Comparison of ENCODE assay signal across 22 cellular contexts in genomic region chr16:582614-583331, GRCh38. TPM values are rescaled to one million over a fixed set of nuclear protein-coding genes. Genes with fewer than 3 reads are reported as not detected.
A peak's percentile ranks its signal among the peaks of the same experiment; 100 is the strongest.
DNase-seq lines count a peak whose midpoint lies in the region; ATAC-seq and TF ChIP-seq lines count a peak whose summit lies in the region.
"Had no signal": no experiment of that assay in that cellular context is flagged by ENCODE, and none has a peak within 500 bp of the region (broad histone marks: within the 10 kb centered on the region; RNA-seq: fewer than 3 reads in every experiment).

No MANE protein-coding gene starts in this region.

- intact Hi-C loops in heart right ventricle (cut with DNase I), result loop anchor here in 6 of 10 donors (5.0 to 10.0 kb wide), 4 partner anchors 72 to 158 kb away; partner anchors contain the start of genes RHOT2 (in 2 of the 6) and RAB11FIP3 (in 1 of the 6)
- intact Hi-C loops in cardiac septum (cut with DNase I), result no loop called here
- intact Hi-C loops in left ventricle myocardium superior (cut with micrococcal nuclease), result no loop called here

- H3K4me1 ChIP-seq in heart right ventricle, result peaks cover 7 to 45% (median 17%) of the 10 kb centered on the region in 9 donors
- peaks cover 0 to 13% (median 1%) of the 10 kb centered on the region in 4 donors for H3K4me1 ChIP-seq in Peyer's patch

- no peaks in the 10 kb centered on the region for H3K9me3 ChIP-seq in heart right ventricle
- H3K9me3 ChIP-seq in Peyer's patch, result no peaks in the 10 kb centered on the region
- H3K9me3 ChIP-seq: thyroid gland had no signal

- peak overlapping the region in 3 of 10 donors; percentile 28 to 65 (median 41) for H3K27ac ChIP-seq in heart right ventricle
- no peak overlapping the region for H3K27ac ChIP-seq in Peyer's patch
- H3K27ac ChIP-seq: thyroid gland had no signal

- peaks cover 0 to 17% (median 0%) of the 10 kb centered on the region in 9 donors for H3K36me3 ChIP-seq in heart right ventricle
- no peaks in the 10 kb centered on the region for H3K36me3 ChIP-seq in Peyer's patch
- H3K36me3 ChIP-seq: thyroid gland had no signal

- peak in 1 of 2 donors; percentile 68 for DNase-seq in heart right ventricle
- DNase-seq in cardiac septum (ENCODE audit: low spot score), result no peak
- peak; percentile 43 for DNase-seq in RKO (ENCODE audit: low spot score)
- DNase-seq in left ventricle myocardium superior, result peak; percentile 52
- DNase-seq in activated gamma-delta T cell (lab: John Stamatoyannopoulos, UW), result no peak
- no peak for DNase-seq in Peyer's patch
- no peak for DNase-seq in NCI-H345 (lab: John Stamatoyannopoulos, UW)
- DNase-seq: ACHN; activated CD8-positive, alpha-beta T cell treated with anti-CD3 and anti-CD28 coated beads for 36 hours; activated T-cell treated with anti-CD3 and anti-CD28 coated beads, Interleukin-2, amount 50 U/mL, for 48 hours; cortex of kidney; NCI-H2227 treated with DMSO at 0.1 percent for 48 hours; NK-92 treated with Interleukin-12 subunit alpha and Interleukin-12 subunit beta, amount 100 ng/mL, for 24 hours; thyroid gland had no signal

- no peak for TF ChIP-seq POLR2A in Peyer's patch (IDR thresholded peaks at IDR 0.05)

- WGBS in heart right ventricle, 2 donors, result 81 to 86% methylated on average over 21 of the region's 21 CpGs

- TF ChIP-seq CTCF in heart right ventricle (IDR thresholded peaks at IDR 0.05) (no peak), Peyer's patch (IDR thresholded peaks at IDR 0.05) (no peak)

- H3K27me3 ChIP-seq in heart right ventricle, result no peaks in the 10 kb centered on the region
- no peaks in the 10 kb centered on the region for H3K27me3 ChIP-seq in Peyer's patch
- H3K27me3 ChIP-seq: thyroid gland had no signal

- peak in 6 of 8 donors; percentile 2 to 53 (median 34) for ATAC-seq in heart right ventricle
- ATAC-seq in left ventricle myocardium superior, result peak; percentile 3
- ATAC-seq in HG03196 (IDR thresholded peaks at IDR 0.05; ENCODE audit: unreplicated experiment), result no peak
- ATAC-seq: activated CD8-positive, alpha-beta T cell treated with anti-CD3 and anti-CD28 coated beads for 36 hours; stimulated activated effector memory CD8-positive, alpha-beta T cell treated with anti-CD3 and anti-CD28 coated beads, Interleukin-12 subunit alpha, Interleukin-12 subunit beta, amount 100 ng/mL, for 72 hours had no signal

- H3K4me3 ChIP-seq in heart right ventricle (no peak overlapping the region), Peyer's patch (no peak overlapping the region)
- H3K4me3 ChIP-seq: thyroid gland had no signal

RNA-seq across cellular contexts. Expression of gene RAB40C, which starts 7.1 kb away (rescaled TPM):
- total RNA-seq in heart right ventricle (10 to 100 TPM in 9 of 10 donors, 1 to 10 TPM in 1; 9.1 to 16.1 (median 12.1) TPM), cardiac septum (19.4 TPM), left ventricle myocardium superior (11.4 TPM), Peyer's patch (10 to 100 TPM; 27.2 to 83.6 (median 62.7) TPM)
- polyA plus RNA-seq in heart right ventricle, result 10 to 100 TPM; 19.4 to 32.0 TPM

RNA-seq across cellular contexts. Expression of gene PIGQ, which starts 13.0 kb away (rescaled TPM):
- total RNA-seq in heart right ventricle (10 to 100 TPM; 13.7 to 26.8 (median 19.2) TPM), cardiac septum (25.5 TPM), left ventricle myocardium superior (16.9 TPM), Peyer's patch (10 to 100 TPM; 33.1 to 65.6 (median 55.2) TPM)
- 10 to 100 TPM; 35.3 to 43.7 TPM for polyA plus RNA-seq in heart right ventricle

RNA-seq across cellular contexts. Expression of gene NHLRC4, which starts 16.0 kb away (rescaled TPM):
- total RNA-seq in heart right ventricle (under 1 TPM in 8 of 10 donors, not detected in 2; 0.12 to 0.75 (median 0.47) TPM), cardiac septum (0.30 TPM), left ventricle myocardium superior (0.52 TPM), Peyer's patch (10 to 100 TPM in 1 of 4 donors, 1 to 10 TPM in 3; 1.2 to 17.3 (median 1.5) TPM)
- polyA plus RNA-seq in heart right ventricle, result under 1 TPM; 0.51 to 0.59 TPM

RNA-seq across cellular contexts. Expression of gene PRR35, which starts 22.6 kb away (rescaled TPM):
- total RNA-seq in heart right ventricle, result not detected
- polyA plus RNA-seq in heart right ventricle, result not detected
- not detected for total RNA-seq in cardiac septum
- not detected for total RNA-seq in left ventricle myocardium superior
- not detected for total RNA-seq in Peyer's patch
- total RNA-seq: activated CD8-positive, alpha-beta T cell treated with anti-CD3 and anti-CD28 coated beads for 36 hours; CD4-positive, alpha-beta memory T cell; endothelial cell of umbilical vein; fibroblast of villous mesenchyme; H4; kidney epithelial cell; mesenteric fat pad; thyroid gland had no signal
- polyA plus RNA-seq: CD4-positive, alpha-beta memory T cell; endothelial cell of umbilical vein had no signal

RNA-seq across cellular contexts. Expression of gene WFIKKN1, which starts 48.0 kb away (rescaled TPM):
- under 1 TPM; 0.11 to 0.80 (median 0.27) TPM for total RNA-seq in heart right ventricle
- polyA plus RNA-seq in heart right ventricle, result under 1 TPM; 0.61 to 0.95 TPM
- 0.40 TPM for total RNA-seq in cardiac septum
- 0.10 TPM for total RNA-seq in left ventricle myocardium superior
- 1 to 10 TPM; 2.5 to 6.2 (median 3.8) TPM for total RNA-seq in Peyer's patch
- total RNA-seq: H4 had no signal

Comparison
In these comparisons a context has a peak if more than half of its experiments do, and no peak if none do; other contexts are left out.
1. DNase-seq: peak in RKO (single experiment) and left ventricle myocardium superior (single experiment); none in cardiac septum (single experiment), activated gamma-delta T cell (single experiment), Peyer's patch (0 of 3) and NCI-H345 (single experiment).
2. intact Hi-C loops: an anchor here in heart right ventricle (5.0 to 10.0 kb wide); none called in cardiac septum and left ventricle myocardium superior.